ENCODE assay signal across 3 cellular contexts in genomic region chr7:143543288-143544038, GRCh38. TPM values are rescaled to one million over a fixed set of nuclear protein-coding genes. Genes with fewer than 3 reads are reported as not detected.
"Had no signal": no experiment of that assay in that cellular context is flagged by ENCODE, and none has a peak within 500 bp of the region (broad histone marks: within the 10 kb centered on the region; RNA-seq: fewer than 3 reads in every experiment).

No MANE protein-coding gene starts in this region.

RNA-seq across cellular contexts. Expression of gene CTAGE15, which starts 28.1 kb away (rescaled TPM):
- total RNA-seq: GM23248, H4 had no signal
- polyA plus RNA-seq: GM23248, GM23338 had no signal
